2 cellular contexts compared by ENCODE assay signal in genomic region chr19:35746556-35746955, GRCh38.
TF ChIP-seq lines count a peak whose summit lies in the region.

No MANE protein-coding gene starts in this region.

TF ChIP-seq in SK-N-SH, 30 proteins besides CTCF, POLR2A, EP300 and RAD21 (continued from another document):
- no peak for TF ChIP-seq USF2 (IDR thresholded peaks at IDR 0.05; ENCODE audit: borderline replicate concordance, low read depth, low read length)
TF ChIP-seq in SK-N-SH: peak in this region for 0.

TF ChIP-seq in SK-N-SH treated with all-trans-retinoic acid at 6 μM for 48 hours, 23 proteins besides CTCF, POLR2A, EP300 and RAD21 (continued from another document):
- TF ChIP-seq TSHZ2 (CRISPR knock-in tag; IDR thresholded peaks at IDR 0.05) (no peak), CSRNP3 (CRISPR knock-in tag; IDR thresholded peaks at IDR 0.05) (no peak), ZFP3 (CRISPR knock-in tag; IDR thresholded peaks at IDR 0.05) (no peak), ISL1 (CRISPR knock-in tag; IDR thresholded peaks at IDR 0.05) (no peak), ESRRG (CRISPR knock-in tag; IDR thresholded peaks at IDR 0.05) (no peak), ZC3H10 (CRISPR knock-in tag; IDR thresholded peaks at IDR 0.05) (no peak), ZFP30 (CRISPR knock-in tag; IDR thresholded peaks at IDR 0.05) (no peak), CSDC2 (CRISPR knock-in tag; IDR thresholded peaks at IDR 0.05) (no peak), RARB (CRISPR knock-in tag; IDR thresholded peaks at IDR 0.05) (no peak), ZNF70 (CRISPR knock-in tag; IDR thresholded peaks at IDR 0.05) (no peak), ZNF565 (CRISPR knock-in tag; conservative IDR thresholded peaks at IDR 0.05; ENCODE audit: low read depth) (no peak), TCF4 (CRISPR knock-in tag; IDR thresholded peaks at IDR 0.05; ENCODE audit: borderline replicate concordance) (no peak), ZNF8 (CRISPR knock-in tag; IDR thresholded peaks at IDR 0.05) (no peak), GLIS3 (CRISPR knock-in tag; IDR thresholded peaks at IDR 0.05) (no peak), TOX (CRISPR knock-in tag; IDR thresholded peaks at IDR 0.05; ENCODE audit: borderline replicate concordance) (no peak), ARNTL (CRISPR knock-in tag; IDR thresholded peaks at IDR 0.05; ENCODE audit: borderline replicate concordance, low read depth) (no peak)
TF ChIP-seq in SK-N-SH treated with all-trans-retinoic acid at 6 μM for 48 hours: peak in this region for 0.
